Comparison of ENCODE assay signal across 8 cellular contexts in the genomic region with DNA sequence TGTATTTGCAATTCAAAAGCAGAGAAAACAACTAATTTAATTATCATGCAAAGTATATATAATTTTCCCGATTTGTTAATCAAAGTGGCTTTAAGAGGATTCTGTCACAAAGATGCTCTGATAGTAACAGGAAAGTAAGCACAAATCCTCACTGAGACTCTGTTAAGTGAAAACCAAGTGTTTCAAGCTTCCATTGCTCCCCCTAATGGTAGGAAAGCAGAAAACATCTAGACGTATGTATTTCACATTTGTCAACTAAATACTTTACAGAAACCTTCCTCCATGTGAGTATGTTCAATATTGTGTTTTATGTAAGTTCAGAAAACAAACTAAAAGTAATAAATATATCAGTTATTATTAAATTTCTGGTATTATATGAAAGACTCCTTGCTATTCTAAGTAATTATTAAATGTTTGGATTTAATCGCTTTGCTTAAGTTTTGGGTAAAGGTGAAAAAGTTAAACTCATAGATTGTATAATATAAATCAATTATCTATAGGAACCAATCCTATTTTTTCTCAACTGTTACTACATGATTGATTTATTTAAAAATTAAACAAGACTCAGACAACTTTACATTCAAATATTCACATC. TPM values are rescaled to one million over a fixed set of nuclear protein-coding genes. Genes with fewer than 3 reads are reported as not detected.
A peak's percentile ranks its signal among the peaks of the same experiment; 100 is the strongest.
DNase-seq lines count a peak whose midpoint lies in the region; ATAC-seq and TF ChIP-seq lines count a peak whose summit lies in the region.

No MANE protein-coding gene starts in this region.

- ATAC-seq in GM19324 (IDR thresholded peaks at IDR 0.05; ENCODE audit: low FRiP score, unreplicated experiment) (peak; percentile 52), HG03354 (IDR thresholded peaks at IDR 0.05; ENCODE audit: poor library complexity, severe bottlenecking, unreplicated experiment) (peak; percentile 74)

- H3K4me3 Mint-ChIP-seq in Calu3 (ENCODE audit: low read depth, unreplicated experiment), result no peak overlapping the region
- H3K4me3 Mint-ChIP-seq in activated T-cell treated with anti-CD3 and anti-CD28 coated beads, Interleukin-2, amount 50 U/mL, for 24 hours, result no peak overlapping the region

- no TSS peak for BruUV-seq in Calu3 (replicated peaks; lab: Mats Ljungman, UMichigan)

- no peaks in the 10 kb centered on the region for H3K9me3 Mint-ChIP-seq in Calu3 (ENCODE audit: low read depth, unreplicated experiment)
- H3K9me3 Mint-ChIP-seq in activated T-cell treated with anti-CD3 and anti-CD28 coated beads, Interleukin-2, amount 50 U/mL, for 24 hours, result no peaks in the 10 kb centered on the region

- no peaks in the 10 kb centered on the region for H3K27me3 Mint-ChIP-seq in Calu3 (ENCODE audit: unreplicated experiment)
- H3K27me3 Mint-ChIP-seq in activated T-cell treated with anti-CD3 and anti-CD28 coated beads, Interleukin-2, amount 50 U/mL, for 24 hours, result no peaks in the 10 kb centered on the region

- intact Hi-C loops in Calu3 (cut with micrococcal nuclease; ENCODE audit: unreplicated experiment), result loop anchor here (1.0 to 5.0 kb wide), 3 partner anchors 185 to 445 kb away; no protein-coding TSS in a partner anchor

- no peak overlapping the region for H3K27ac Mint-ChIP-seq in Calu3 (ENCODE audit: unreplicated experiment)
- H3K27ac Mint-ChIP-seq in activated T-cell treated with anti-CD3 and anti-CD28 coated beads, Interleukin-2, amount 50 U/mL, for 24 hours, result no peak overlapping the region

- TF ChIP-seq CTCF in Calu3 (IDR thresholded peaks at IDR 0.05; ENCODE audit: unreplicated experiment), result peak; percentile 52

- in situ Hi-C loops in T47D (cut with HindIII; ENCODE audit: low pct_unique_long_range_greater_than_20kb, low sequenced_read_pairs), result no loop called here

- no peaks in the 10 kb centered on the region for H3K36me3 Mint-ChIP-seq in Calu3 (ENCODE audit: insufficient read depth, unreplicated experiment)
- H3K36me3 Mint-ChIP-seq in activated T-cell treated with anti-CD3 and anti-CD28 coated beads, Interleukin-2, amount 50 U/mL, for 24 hours (ENCODE audit: low read depth), result no peaks in the 10 kb centered on the region

- peaks cover 13% of the 10 kb centered on the region for H3K4me1 Mint-ChIP-seq in Calu3 (ENCODE audit: low read depth, unreplicated experiment)
- no peaks in the 10 kb centered on the region for H3K4me1 Mint-ChIP-seq in activated T-cell treated with anti-CD3 and anti-CD28 coated beads, Interleukin-2, amount 50 U/mL, for 24 hours (ENCODE audit: low read depth)

- CTCF ChIA-PET in Calu3 (lab: Charles Lee), result interaction anchor here (1.4 to 1.8 kb wide), 2 partner anchors 297 to 383 kb away, joined by 4 to 9 read pairs; no protein-coding TSS in a partner anchor

- DNase-seq in Calu3, result peak; percentile 16
- peak; percentile 50 to 90 for DNase-seq in NCI-H446 (lab: John Stamatoyannopoulos, UW)
- DNase-seq in T47D (ENCODE audit: low read depth in 1 of 2, low spot score in 1 of 2), result peak; percentile 9 to 80
- peak; percentile 74 to 79 for DNase-seq in lung microvascular endothelial cell (ENCODE audit: low read depth in 2 of 2)
- DNase-seq in GM19240 (ENCODE audit: insufficient read length, low spot score), result no peak
- DNase-seq in activated T-cell treated with anti-CD3 and anti-CD28 coated beads, Interleukin-2, amount 50 U/mL, for 24 hours, result no peak

RNA-seq across cellular contexts. Expression of gene NTS, which starts 1.5 kb away (rescaled TPM):
- total RNA-seq in Calu3 (2022) (not detected in 2 replicates), lung microvascular endothelial cell (under 0.01 and 0.99 TPM in 2 replicates)

RNA-seq across cellular contexts. Expression of gene RASSF9, which starts 36.4 kb away (rescaled TPM):
- 3.0 and 3.3 TPM in 2 replicates for total RNA-seq in Calu3 (2022)
- total RNA-seq in lung microvascular endothelial cell, result 4.1 and 10.9 TPM in 2 replicates

Comparison
In these comparisons a context has a peak if more than half of its experiments do, and no peak if none do; other contexts are left out.
1. DNase-seq: peak in Calu3 (single experiment), NCI-H446 (2 of 2), T47D (2 of 2) and lung microvascular endothelial cell (2 of 2); none in GM19240 (single experiment) and activated T-cell treated with anti-CD3 and anti-CD28 coated beads, Interleukin-2, amount 50 U/mL, for 24 hours (single experiment).